In genomic region chr3:188595890-188596376, GRCh38 we compare ENCODE assay signal across 15 cellular contexts.
DNase-seq lines count a peak whose midpoint lies in the region; ATAC-seq lines count a peak whose summit lies in the region.
"Had no signal": no experiment of that assay in that cellular context is flagged by ENCODE, and none has a peak within 500 bp of the region (broad histone marks: within the 10 kb centered on the region; RNA-seq: fewer than 3 reads in every experiment).

No MANE protein-coding gene starts in this region.

- H3K4me3 Mint-ChIP-seq in activated CD4-positive, alpha-beta memory T cell treated with anti-CD3 and anti-CD28 coated beads for 36 hours = no peak overlapping the region
- no peak overlapping the region for H3K4me3 Mint-ChIP-seq in activated T-cell treated with anti-CD3 and anti-CD28 coated beads, Interleukin-2, amount 50 U/mL, for 4 hours
- H3K4me3 Mint-ChIP-seq: CD4-positive, CD25-positive, alpha-beta regulatory T cell had no signal

- H3K9me3 Mint-ChIP-seq in activated CD4-positive, alpha-beta memory T cell treated with anti-CD3 and anti-CD28 coated beads for 36 hours = no peaks in the 10 kb centered on the region
- H3K9me3 Mint-ChIP-seq in activated T-cell treated with anti-CD3 and anti-CD28 coated beads, Interleukin-2, amount 50 U/mL, for 4 hours = no peaks in the 10 kb centered on the region
- H3K9me3 Mint-ChIP-seq: activated naive CD4-positive, alpha-beta T cell treated with anti-CD3 and anti-CD28 coated beads, Interleukin-2, amount 50 U/mL, for 72 hours; CD4-positive, CD25-positive, alpha-beta regulatory T cell had no signal

- no peak overlapping the region for H3K27ac Mint-ChIP-seq in activated CD4-positive, alpha-beta memory T cell treated with anti-CD3 and anti-CD28 coated beads for 36 hours
- H3K27ac Mint-ChIP-seq: activated naive CD4-positive, alpha-beta T cell treated with anti-CD3 and anti-CD28 coated beads, Interleukin-2, amount 50 U/mL, for 72 hours had no signal

- DNase-seq in COLO829 (ENCODE audit: low spot score) = peak; percentile 40
- peak; percentile 6 for DNase-seq in NCI-H226
- peak; percentile 38 for DNase-seq in dedifferentiated amniotic fluid mesenchymal stem cell (ENCODE audit: extremely low spot score)
- peak; percentile 98 for DNase-seq in myocyte (ENCODE audit: low read depth)
- DNase-seq in NCI-H1436 (lab: John Stamatoyannopoulos, UW) = no peak
- DNase-seq in posterior vena cava (ENCODE audit: low spot score) = no peak
- DNase-seq in activated CD4-positive, alpha-beta memory T cell treated with anti-CD3 and anti-CD28 coated beads for 36 hours = no peak
- no peak for DNase-seq in activated T-cell treated with anti-CD3 and anti-CD28 coated beads, Interleukin-2, amount 50 U/mL, for 4 hours
- DNase-seq: activated CD4-positive, alpha-beta T cell treated with anti-CD3 and anti-CD28 coated beads, Interleukin-2, amount 50 U/mL, for 48 hours; CD4-positive, CD25-positive, alpha-beta regulatory T cell; left cardiac atrium; NCI-H69; substantia nigra; SW 1271 had no signal

- ATAC-seq in activated T-cell treated with anti-CD3 and anti-CD28 coated beads, Interleukin-2, amount 50 U/mL, for 4 hours = no peak

- CTCF ChIA-PET in activated CD4-positive, alpha-beta memory T cell treated with anti-CD3 and anti-CD28 coated beads for 36 hours (lab: Charles Lee) = interaction anchor here (0.6 to 1.6 kb wide), 2 partner anchors 359 to 851 kb away, joined by 4 read pairs; partner anchors contain the start of gene BCL6

- POLR2A ChIA-PET in activated CD4-positive, alpha-beta memory T cell treated with anti-CD3 and anti-CD28 coated beads for 36 hours (lab: Charles Lee) = no interaction called here

- H3K27me3 Mint-ChIP-seq in activated CD4-positive, alpha-beta memory T cell treated with anti-CD3 and anti-CD28 coated beads for 36 hours = no peaks in the 10 kb centered on the region
- no peaks in the 10 kb centered on the region for H3K27me3 Mint-ChIP-seq in activated T-cell treated with anti-CD3 and anti-CD28 coated beads, Interleukin-2, amount 50 U/mL, for 4 hours (ENCODE audit: low read depth)
- H3K27me3 Mint-ChIP-seq: CD4-positive, CD25-positive, alpha-beta regulatory T cell had no signal

- intact Hi-C loops in posterior vena cava (cut with DNase I) = no loop called here
- intact Hi-C loops in activated CD4-positive, alpha-beta memory T cell treated with anti-CD3 and anti-CD28 coated beads for 36 hours (cut with micrococcal nuclease) = no loop called here

- H3K4me1 Mint-ChIP-seq in activated CD4-positive, alpha-beta memory T cell treated with anti-CD3 and anti-CD28 coated beads for 36 hours (ENCODE audit: low read depth) = peaks cover 8% of the 10 kb centered on the region
- H3K4me1 Mint-ChIP-seq in activated T-cell treated with anti-CD3 and anti-CD28 coated beads, Interleukin-2, amount 50 U/mL, for 4 hours (ENCODE audit: low read depth) = no peaks in the 10 kb centered on the region
- H3K4me1 Mint-ChIP-seq: CD4-positive, CD25-positive, alpha-beta regulatory T cell had no signal

- H3K36me3 Mint-ChIP-seq in activated CD4-positive, alpha-beta memory T cell treated with anti-CD3 and anti-CD28 coated beads for 36 hours = no peaks in the 10 kb centered on the region
- H3K36me3 Mint-ChIP-seq in activated T-cell treated with anti-CD3 and anti-CD28 coated beads, Interleukin-2, amount 50 U/mL, for 4 hours (ENCODE audit: insufficient read depth) = no peaks in the 10 kb centered on the region
- H3K36me3 Mint-ChIP-seq: activated naive CD4-positive, alpha-beta T cell treated with anti-CD3 and anti-CD28 coated beads, Interleukin-2, amount 50 U/mL, for 72 hours had no signal

Comparison
In these comparisons a context has a peak if more than half of its experiments do, and no peak if none do; other contexts are left out.
1. DNase-seq: peak in COLO829 (single experiment), NCI-H226 (single experiment), dedifferentiated amniotic fluid mesenchymal stem cell (single experiment) and myocyte (single experiment); none in NCI-H1436 (single experiment), posterior vena cava (single experiment), activated CD4-positive, alpha-beta memory T cell treated with anti-CD3 and anti-CD28 coated beads for 36 hours (single experiment) and activated T-cell treated with anti-CD3 and anti-CD28 coated beads, Interleukin-2, amount 50 U/mL, for 4 hours (single experiment).